16 cellular contexts compared by ENCODE assay signal in genomic region chr9:98391884-98392283, GRCh38.
A peak's percentile ranks its signal among the peaks of the same experiment; 100 is the strongest.
DNase-seq lines count a peak whose midpoint lies in the region; ATAC-seq and TF ChIP-seq lines count a peak whose summit lies in the region.
"Had no signal": no experiment of that assay in that cellular context is flagged by ENCODE, and none has a peak within 500 bp of the region (broad histone marks: within the 10 kb centered on the region; RNA-seq: fewer than 3 reads in every experiment).

No MANE protein-coding gene starts in this region.

- H3K9ac ChIP-seq in mammary epithelial cell (ENCODE audit: insufficient read depth, low read length): no peak overlapping the region

- no TSS peak for BruUV-seq in mammary epithelial cell (replicated peaks; lab: Mats Ljungman, UMichigan)

- H3K4me3 Mint-ChIP-seq in activated B cell treated with CpG ODN at 0.5 μM for 24 hours: no peak overlapping the region
- H3K4me3 Mint-ChIP-seq: WTC11 had no signal

- no peaks in the 10 kb centered on the region for H3K36me3 Mint-ChIP-seq in activated B cell treated with CpG ODN at 0.5 μM for 24 hours (ENCODE audit: low read depth)
- H3K36me3 Mint-ChIP-seq: WTC11 had no signal

- intact Hi-C loops in mammary epithelial cell (cut with micrococcal nuclease) (no loop called here), breast epithelium (cut with DNase I; ENCODE audit: low total_unique reads) (no loop called here), activated B cell treated with CpG ODN at 0.5 μM for 24 hours (cut with micrococcal nuclease) (no loop called here), posterior cingulate gyrus (cut with DNase I) (no loop called here), esophagus muscularis mucosa (cut with DNase I) (no loop called here)

- POLR2A ChIA-PET in activated B cell treated with CpG ODN at 0.5 μM for 24 hours (lab: Charles Lee): no interaction called here

- H3K27ac ChIP-seq in mammary epithelial cell (ENCODE audit: insufficient read depth, low read depth, low read length): no peak overlapping the region
- H3K27ac ChIP-seq in breast epithelium: no peak overlapping the region
- H3K27ac ChIP-seq in esophagus muscularis mucosa (replicated peaks in 1 of 4): no peak overlapping the region
- H3K27ac ChIP-seq: heart right ventricle, uterus had no signal

- WGBS in mammary epithelial cell (ENCODE audit: low coverage, missing lambda C conversion rate): 82% methylated on average over 3 of the region's 6 CpGs
- WGBS in esophagus muscularis mucosa: 78% methylated on average over 6 of the region's 6 CpGs

- dilution Hi-C loops in mammary epithelial cell (cut with HindIII; ENCODE audit: low sequenced_read_pairs): no loop called here

- no peak overlapping the region for H3K4me2 ChIP-seq in mammary epithelial cell (ENCODE audit: insufficient read depth, low read depth, low read length)

- peaks cover 3% of the 10 kb centered on the region for H3K9me3 Mint-ChIP-seq in activated B cell treated with CpG ODN at 0.5 μM for 24 hours

- CTCF ChIA-PET in mammary epithelial cell (lab: Charles Lee; ENCODE audit: low non-redundant PET): no interaction called here
- CTCF ChIA-PET in activated B cell treated with CpG ODN at 0.5 μM for 24 hours (lab: Charles Lee): interaction anchor here (1.4 kb wide), 1 partner anchor 12 kb away, joined by 3 read pairs; no protein-coding TSS in a partner anchor

- H3K79me2 ChIP-seq in mammary epithelial cell (ENCODE audit: insufficient read depth, low read length): no peaks in the 10 kb centered on the region

- no peak overlapping the region for H3K4me3 ChIP-seq in mammary epithelial cell (replicated peaks in 1 of 3; ENCODE audit: insufficient read depth in 1 of 3, low read depth in 2 of 3, low read length in 3 of 3)
- no peak overlapping the region for H3K4me3 ChIP-seq in breast epithelium
- no peak overlapping the region for H3K4me3 ChIP-seq in esophagus muscularis mucosa
- H3K4me3 ChIP-seq: heart right ventricle, uterus had no signal

- TF ChIP-seq POLR2A in breast epithelium (IDR thresholded peaks at IDR 0.05) (no peak), esophagus muscularis mucosa (IDR thresholded peaks at IDR 0.05; ENCODE audit: low read depth) (no peak)

- peaks cover 18% of the 10 kb centered on the region for H3K4me1 Mint-ChIP-seq in activated B cell treated with CpG ODN at 0.5 μM for 24 hours

- ATAC-seq in activated B cell treated with CpG ODN at 0.5 μM for 24 hours (ENCODE audit: low read depth): peak; percentile 85
- ATAC-seq: heart right ventricle, WTC11 had no signal

- no peaks in the 10 kb centered on the region for H3K27me3 Mint-ChIP-seq in activated B cell treated with CpG ODN at 0.5 μM for 24 hours

- H3K27ac Mint-ChIP-seq in activated B cell treated with CpG ODN at 0.5 μM for 24 hours: peak overlapping the region; percentile 81
- H3K27ac Mint-ChIP-seq: WTC11 had no signal

- H4K20me1 ChIP-seq in mammary epithelial cell (ENCODE audit: insufficient read depth, low read length): no peaks in the 10 kb centered on the region

- DNase-seq in mammary epithelial cell (no peak), breast epithelium (ENCODE audit: low spot score in 2 of 2) (no peak), activated B cell treated with CpG ODN at 0.5 μM for 24 hours (no peak), germinal center (ENCODE audit: low spot score) (peak; percentile 25), posterior cingulate gyrus (no peak), esophagus muscularis mucosa (ENCODE audit: extremely low spot score) (no peak), HT-29 (ENCODE audit: low spot score) (no peak)
- DNase-seq in effector CD4-positive, alpha-beta T cell: no peak
- DNase-seq: activated naive CD4-positive, alpha-beta T cell treated with Interleukin-2 at 50 U/mL for 16 hours; Caco-2; heart right ventricle; NCI-H187; NCI-H345; RPMI8226; uterus had no signal

- no peak for TF ChIP-seq CTCF in mammary epithelial cell (conservative IDR thresholded peaks at IDR 0.05 in 1 of 2, IDR thresholded peaks at IDR 0.05 in 1 of 2; ENCODE audit: extremely low read depth in 1 of 2, insufficient read depth in 1 of 2, low read depth in 1 of 2, low read length in 2 of 2)
- no peak for TF ChIP-seq CTCF in breast epithelium (IDR thresholded peaks at IDR 0.05)
- no peak for TF ChIP-seq CTCF in activated B cell treated with CpG ODN at 0.5 μM for 24 hours (IDR thresholded peaks at IDR 0.05)
- TF ChIP-seq CTCF in esophagus muscularis mucosa (IDR thresholded peaks at IDR 0.05): no peak

- H3K4me1 ChIP-seq in mammary epithelial cell (ENCODE audit: insufficient read depth, low read length) (peaks cover 3% of the 10 kb centered on the region), breast epithelium (no peaks in the 10 kb centered on the region), esophagus muscularis mucosa (no peaks in the 10 kb centered on the region)
- H3K4me1 ChIP-seq: Caco-2, heart right ventricle, uterus had no signal

- H2AFZ ChIP-seq in mammary epithelial cell (ENCODE audit: low read depth, low read length): peak overlapping the region; percentile 50

- H3K9me3 ChIP-seq in mammary epithelial cell (replicated peaks; ENCODE audit: insufficient read depth, low read length) (no peaks in the 10 kb centered on the region), breast epithelium (peaks cover 0 to 3% of the 10 kb centered on the region in 2 donors), esophagus muscularis mucosa (no peaks in the 10 kb centered on the region)
- H3K9me3 ChIP-seq: Caco-2, heart right ventricle, uterus had no signal

- no peaks in the 10 kb centered on the region for H3K36me3 ChIP-seq in mammary epithelial cell (ENCODE audit: insufficient read depth, low read length)
- no peaks in the 10 kb centered on the region for H3K36me3 ChIP-seq in breast epithelium
- H3K36me3 ChIP-seq in esophagus muscularis mucosa: no peaks in the 10 kb centered on the region
- H3K36me3 ChIP-seq: heart right ventricle, uterus had no signal

- TF ChIP-seq EP300 in esophagus muscularis mucosa (IDR thresholded peaks at IDR 0.05): no peak

- in situ Hi-C loops in mammary epithelial cell (cut with MboI; ENCODE audit: low sequenced_read_pairs in 2 of 2): no loop called here

- H3K27me3 ChIP-seq in mammary epithelial cell (ENCODE audit: insufficient read depth, low read length) (no peaks in the 10 kb centered on the region), breast epithelium (peaks cover 0 to 7% of the 10 kb centered on the region in 2 donors), esophagus muscularis mucosa (peaks cover 0 to 17% (median 0%) of the 10 kb centered on the region in 4 donors)
- H3K27me3 ChIP-seq: uterus had no signal
